In the genomic region with DNA sequence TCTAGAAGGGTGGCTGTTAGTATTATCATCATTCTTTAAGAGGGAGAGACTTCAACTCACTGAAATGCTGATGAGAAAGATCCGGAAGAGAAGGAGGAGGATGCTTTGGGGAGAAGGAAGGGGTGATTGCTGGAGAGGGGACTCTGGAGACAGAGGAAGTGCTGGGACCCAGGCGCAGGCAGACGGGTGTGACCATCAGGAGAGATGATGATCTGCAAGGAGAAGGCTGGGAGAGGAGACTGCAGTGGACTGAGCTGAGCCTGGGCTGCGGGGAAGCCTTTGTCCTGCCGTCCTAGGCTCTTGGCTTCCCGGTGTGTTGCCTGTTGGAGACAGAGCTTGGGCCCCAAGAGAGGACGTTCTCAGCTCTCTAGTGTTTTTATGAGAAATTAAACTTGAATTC, we compare ENCODE assay signal across 31 cellular contexts. TPM values are rescaled to one million over a fixed set of nuclear protein-coding genes. Genes with fewer than 3 reads are reported as not detected.
"Had no signal": no experiment of that assay in that cellular context is flagged by ENCODE, and none has a peak within 500 bp of the region (broad histone marks: within the 10 kb centered on the region; RNA-seq: fewer than 3 reads in every experiment).

No MANE protein-coding gene starts in this region.

- H3K27me3 Mint-ChIP-seq: activated naive CD4-positive, alpha-beta T cell treated with anti-CD3 and anti-CD28 coated beads, Interleukin-2, amount 50 U/mL, for 24 hours had no signal

- H3K27me3 ChIP-seq: brain microvascular endothelial cell, right lobe of liver, thyroid gland, upper lobe of right lung had no signal

- H3K4me3 ChIP-seq: mucosa of descending colon, right lobe of liver, skin epidermis, thyroid gland, upper lobe of right lung had no signal

- FAIRE-seq: colon, endothelial cell of umbilical vein had no signal

- H3K9me3 ChIP-seq: mucosa of descending colon, right lobe of liver, thyroid gland, upper lobe of right lung had no signal

- DNase-seq: activated CD4-positive, alpha-beta T cell treated with anti-CD3 and anti-CD28 coated beads for 1 hour; activated CD4-positive, alpha-beta T cell treated with anti-CD3 and anti-CD28 coated beads, Interleukin-2, amount 50 U/mL, for 1 hour; activated CD8-positive, alpha-beta T cell treated with anti-CD3 and anti-CD28 coated beads, Interleukin-2, amount 10 ng/mL, durations not matched to agents 7 days and 5 days; activated gamma-delta T cell treated with Interleukin-2 at 50 U/mL for 16 hours; anterior cingulate cortex; brain microvascular endothelial cell; caudate nucleus; effector memory CD4-positive, alpha-beta T cell; foreskin melanocyte; glutamatergic neuron; hippocampal formation; islet precursor cell; left cardiac atrium; mucosa of descending colon; nephron progenitor cell; occipital lobe; right lobe of liver; stimulated activated CD4-positive, alpha-beta T cell treated with anti-CD3 and anti-CD28 coated beads, Interleukin-1b, Interleukin-23, amount 100 ng/mL, for 48 hours; substantia nigra; thyroid gland; upper lobe of right lung; WERI-Rb-1 had no signal

- H3K36me3 ChIP-seq: brain microvascular endothelial cell, right lobe of liver, thyroid gland, upper lobe of right lung, WERI-Rb-1 had no signal

- H3K36me3 Mint-ChIP-seq: activated naive CD4-positive, alpha-beta T cell treated with anti-CD3 and anti-CD28 coated beads, Interleukin-2, amount 50 U/mL, for 24 hours; memory B cell had no signal

- ATAC-seq: activated CD8-positive, alpha-beta T cell treated with anti-CD3 and anti-CD28 coated beads, Interleukin-2, amount 10 ng/mL, durations not matched to agents 7 days and 5 days; esophagus mucosa; left cardiac atrium; mucosa of descending colon; right lobe of liver; upper lobe of right lung had no signal

- H3K27ac ChIP-seq: brain microvascular endothelial cell, right lobe of liver, skin epidermis, thyroid gland, upper lobe of right lung, WERI-Rb-1 had no signal

- H3K4me1 ChIP-seq: right lobe of liver, thyroid gland, upper lobe of right lung had no signal

- H3K9me3 Mint-ChIP-seq: activated naive CD4-positive, alpha-beta T cell treated with anti-CD3 and anti-CD28 coated beads, Interleukin-2, amount 50 U/mL, for 24 hours; memory B cell; nephron progenitor cell; stimulated activated naive CD8-positive, alpha-beta T cell treated with anti-CD3 and anti-CD28 coated beads, Interleukin-15, Interleukin-2, amounts not matched to agents 100 ng/mL and 50 ng/mL, for 24 hours; T-helper 2 cell treated with Interferon-gamma antibody and Interleukin-4, amounts not matched to agents 5 μg/mL and 100 μg/mL, for 36 hours had no signal

- H3K27ac Mint-ChIP-seq: activated CD8-positive, alpha-beta T cell treated with anti-CD3 and anti-CD28 coated beads, Interleukin-2, amount 10 ng/mL, durations not matched to agents 7 days and 5 days; activated naive CD4-positive, alpha-beta T cell treated with anti-CD3 and anti-CD28 coated beads, Interleukin-2, amount 50 U/mL, for 24 hours; memory B cell; nephron progenitor cell; stimulated activated naive CD8-positive, alpha-beta T cell treated with anti-CD3 and anti-CD28 coated beads, Interleukin-15, Interleukin-2, amounts not matched to agents 100 ng/mL and 50 ng/mL, for 24 hours; T-helper 2 cell treated with Interferon-gamma antibody and Interleukin-4, amounts not matched to agents 5 μg/mL and 100 μg/mL, for 36 hours had no signal

- H3K4me3 Mint-ChIP-seq: activated CD8-positive, alpha-beta T cell treated with anti-CD3 and anti-CD28 coated beads, Interleukin-2, amount 10 ng/mL, durations not matched to agents 7 days and 5 days; activated naive CD4-positive, alpha-beta T cell treated with anti-CD3 and anti-CD28 coated beads, Interleukin-2, amount 50 U/mL, for 24 hours; memory B cell; nephron progenitor cell; stimulated activated naive CD8-positive, alpha-beta T cell treated with anti-CD3 and anti-CD28 coated beads, Interleukin-15, Interleukin-2, amounts not matched to agents 100 ng/mL and 50 ng/mL, for 24 hours; T-helper 2 cell treated with Interferon-gamma antibody and Interleukin-4, amounts not matched to agents 5 μg/mL and 100 μg/mL, for 36 hours had no signal

RNA-seq across cellular contexts. Expression of a gene that starts 22.6 kb away (rescaled TPM):
- total RNA-seq: dermis microvascular lymphatic vessel endothelial cell, endothelial cell of umbilical vein had no signal
- polyA plus RNA-seq: endothelial cell of umbilical vein had no signal

RNA-seq across cellular contexts. Expression of a gene that starts 53.9 kb away (rescaled TPM):
- total RNA-seq: activated CD8-positive, alpha-beta T cell treated with anti-CD3 and anti-CD28 coated beads, Interleukin-2, amount 10 ng/mL, durations not matched to agents 7 days and 5 days; dermis microvascular lymphatic vessel endothelial cell; endothelial cell of umbilical vein; occipital lobe had no signal
- polyA plus RNA-seq: endothelial cell of umbilical vein had no signal
